ENCODE assay signal across 1 cellular context in genomic region chr20:57432874-57433491, GRCh38.
TF ChIP-seq lines count a peak whose summit lies in the region.

No MANE protein-coding gene starts in this region.

TF ChIP-seq in GM12878, 131 proteins besides CTCF, POLR2A, EP300 and RAD21 (continued from another document and continues in another):
- TF ChIP-seq, protein P1, sequence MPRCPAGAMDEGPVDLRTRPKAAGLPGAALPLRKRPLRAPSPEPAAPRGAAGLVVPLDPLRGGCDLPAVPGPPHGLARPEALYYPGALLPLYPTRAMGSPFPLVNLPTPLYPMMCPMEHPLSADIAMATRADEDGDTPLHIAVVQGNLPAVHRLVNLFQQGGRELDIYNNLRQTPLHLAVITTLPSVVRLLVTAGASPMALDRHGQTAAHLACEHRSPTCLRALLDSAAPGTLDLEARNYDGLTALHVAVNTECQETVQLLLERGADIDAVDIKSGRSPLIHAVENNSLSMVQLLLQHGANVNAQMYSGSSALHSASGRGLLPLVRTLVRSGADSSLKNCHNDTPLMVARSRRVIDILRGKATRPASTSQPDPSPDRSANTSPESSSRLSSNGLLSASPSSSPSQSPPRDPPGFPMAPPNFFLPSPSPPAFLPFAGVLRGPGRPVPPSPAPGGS (IDR thresholded peaks at IDR 0.05; ENCODE audit: borderline replicate concordance, insufficient read depth, low read depth, low read length, poor library complexity, severe bottlenecking): peak; percentile 50
- peak; percentile 77 to 81 for TF ChIP-seq IKZF2 (IDR thresholded peaks at IDR 0.05)
- TF ChIP-seq JUND (IDR thresholded peaks at IDR 0.05; ENCODE audit: low read depth, low read length): no peak
- TF ChIP-seq RBBP5 (conservative IDR thresholded peaks at IDR 0.05): no peak
- no peak for TF ChIP-seq ZNF274 (IDR thresholded peaks at IDR 0.05; ENCODE audit: insufficient read depth, insufficient read length)
- TF ChIP-seq KLF5 (IDR thresholded peaks at IDR 0.05; ENCODE audit: partially characterized antibody): no peak
- peak; percentile 38; the same call in 1 of the 2 replicates for TF ChIP-seq MLLT1 (IDR thresholded peaks at IDR 0.05)
- TF ChIP-seq SREBF2 (IDR thresholded peaks at IDR 0.05; ENCODE audit: low read length): no peak
- no peak for TF ChIP-seq RELA (IDR thresholded peaks at IDR 0.05; ENCODE audit: borderline replicate concordance, partially characterized antibody)
- peak; percentile 34; the same call in 1 of the 2 replicates for TF ChIP-seq CREM (IDR thresholded peaks at IDR 0.05; ENCODE audit: low read depth)
- peak; percentile 62 for TF ChIP-seq SMARCA5 (IDR thresholded peaks at IDR 0.05)
- no peak for TF ChIP-seq LARP7 (IDR thresholded peaks at IDR 0.05)
- TF ChIP-seq, protein P2, sequence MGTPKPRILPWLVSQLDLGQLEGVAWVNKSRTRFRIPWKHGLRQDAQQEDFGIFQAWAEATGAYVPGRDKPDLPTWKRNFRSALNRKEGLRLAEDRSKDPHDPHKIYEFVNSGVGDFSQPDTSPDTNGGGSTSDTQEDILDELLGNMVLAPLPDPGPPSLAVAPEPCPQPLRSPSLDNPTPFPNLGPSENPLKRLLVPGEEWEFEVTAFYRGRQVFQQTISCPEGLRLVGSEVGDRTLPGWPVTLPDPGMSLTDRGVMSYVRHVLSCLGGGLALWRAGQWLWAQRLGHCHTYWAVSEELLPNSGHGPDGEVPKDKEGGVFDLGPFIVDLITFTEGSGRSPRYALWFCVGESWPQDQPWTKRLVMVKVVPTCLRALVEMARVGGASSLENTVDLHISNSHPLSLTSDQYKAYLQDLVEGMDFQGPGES (IDR thresholded peaks at IDR 0.05): no peak
- TF ChIP-seq SIN3A (IDR thresholded peaks at IDR 0.05; ENCODE audit: low read depth, low read length): no peak
- TF ChIP-seq JUNB (IDR thresholded peaks at IDR 0.05): peak; percentile 22; the same call in 1 of the 2 replicates
- TF ChIP-seq STAT3 (IDR thresholded peaks at IDR 0.05; ENCODE audit: low read depth, low read length): no peak
- TF ChIP-seq ZBTB4 (CRISPR knock-in tag; IDR thresholded peaks at IDR 0.05): no peak
- peak; percentile 36 to 65; a peak in 2 of 4 replicates for TF ChIP-seq BHLHE40 (IDR thresholded peaks at IDR 0.05; ENCODE audit: borderline replicate concordance in 1 of 2, low read depth in 2 of 2, low read length in 1 of 2)
- no peak for TF ChIP-seq NBN (IDR thresholded peaks at IDR 0.05)
- peak; percentile 96 for TF ChIP-seq MEF2A (IDR thresholded peaks at IDR 0.05; ENCODE audit: insufficient read depth, low read depth, low read length)
- TF ChIP-seq, protein P3, sequence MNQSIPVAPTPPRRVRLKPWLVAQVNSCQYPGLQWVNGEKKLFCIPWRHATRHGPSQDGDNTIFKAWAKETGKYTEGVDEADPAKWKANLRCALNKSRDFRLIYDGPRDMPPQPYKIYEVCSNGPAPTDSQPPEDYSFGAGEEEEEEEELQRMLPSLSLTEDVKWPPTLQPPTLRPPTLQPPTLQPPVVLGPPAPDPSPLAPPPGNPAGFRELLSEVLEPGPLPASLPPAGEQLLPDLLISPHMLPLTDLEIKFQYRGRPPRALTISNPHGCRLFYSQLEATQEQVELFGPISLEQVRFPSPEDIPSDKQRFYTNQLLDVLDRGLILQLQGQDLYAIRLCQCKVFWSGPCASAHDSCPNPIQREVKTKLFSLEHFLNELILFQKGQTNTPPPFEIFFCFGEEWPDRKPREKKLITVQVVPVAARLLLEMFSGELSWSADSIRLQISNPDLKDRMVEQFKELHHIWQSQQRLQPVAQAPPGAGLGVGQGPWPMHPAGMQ (IDR thresholded peaks at IDR 0.05; ENCODE audit: borderline replicate concordance): no peak
- no peak; the same call in 1 of the 2 replicates for TF ChIP-seq FOXM1 (IDR thresholded peaks at IDR 0.05; ENCODE audit: low read depth, low read length)
- TF ChIP-seq, protein P4, sequence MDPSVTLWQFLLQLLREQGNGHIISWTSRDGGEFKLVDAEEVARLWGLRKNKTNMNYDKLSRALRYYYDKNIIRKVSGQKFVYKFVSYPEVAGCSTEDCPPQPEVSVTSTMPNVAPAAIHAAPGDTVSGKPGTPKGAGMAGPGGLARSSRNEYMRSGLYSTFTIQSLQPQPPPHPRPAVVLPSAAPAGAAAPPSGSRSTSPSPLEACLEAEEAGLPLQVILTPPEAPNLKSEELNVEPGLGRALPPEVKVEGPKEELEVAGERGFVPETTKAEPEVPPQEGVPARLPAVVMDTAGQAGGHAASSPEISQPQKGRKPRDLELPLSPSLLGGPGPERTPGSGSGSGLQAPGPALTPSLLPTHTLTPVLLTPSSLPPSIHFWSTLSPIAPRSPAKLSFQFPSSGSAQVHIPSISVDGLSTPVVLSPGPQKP (IDR thresholded peaks at IDR 0.05; ENCODE audit: low read depth, low read length): peak; percentile 70
- TF ChIP-seq BMI1 (IDR thresholded peaks at IDR 0.05; ENCODE audit: borderline replicate concordance): no peak
- no peak for TF ChIP-seq POU2F2 (IDR thresholded peaks at IDR 0.05; ENCODE audit: borderline replicate concordance, low read depth, low read length)
- peak in 1 of 2 experiments; percentile 98; a peak in 2 of 4 replicates for TF ChIP-seq ETV6 (conservative IDR thresholded peaks at IDR 0.05 in 1 of 2, IDR thresholded peaks at IDR 0.05 in 1 of 2; ENCODE audit: borderline replicate concordance in 1 of 2, low read depth in 1 of 2)
- no peak for TF ChIP-seq IRF4 (IDR thresholded peaks at IDR 0.05; ENCODE audit: low read depth, low read length)
- TF ChIP-seq DPF2 (IDR thresholded peaks at IDR 0.05): peak; percentile 39; the same call in 1 of the 2 replicates
- TF ChIP-seq RELB (IDR thresholded peaks at IDR 0.05; ENCODE audit: low read depth): peak; percentile 52; the same call in 1 of the 2 replicates
- TF ChIP-seq TBL1XR1 (IDR thresholded peaks at IDR 0.05; ENCODE audit: low read depth, low read length): peak; percentile 56; the same call in 1 of the 2 replicates
- TF ChIP-seq, protein P5, sequence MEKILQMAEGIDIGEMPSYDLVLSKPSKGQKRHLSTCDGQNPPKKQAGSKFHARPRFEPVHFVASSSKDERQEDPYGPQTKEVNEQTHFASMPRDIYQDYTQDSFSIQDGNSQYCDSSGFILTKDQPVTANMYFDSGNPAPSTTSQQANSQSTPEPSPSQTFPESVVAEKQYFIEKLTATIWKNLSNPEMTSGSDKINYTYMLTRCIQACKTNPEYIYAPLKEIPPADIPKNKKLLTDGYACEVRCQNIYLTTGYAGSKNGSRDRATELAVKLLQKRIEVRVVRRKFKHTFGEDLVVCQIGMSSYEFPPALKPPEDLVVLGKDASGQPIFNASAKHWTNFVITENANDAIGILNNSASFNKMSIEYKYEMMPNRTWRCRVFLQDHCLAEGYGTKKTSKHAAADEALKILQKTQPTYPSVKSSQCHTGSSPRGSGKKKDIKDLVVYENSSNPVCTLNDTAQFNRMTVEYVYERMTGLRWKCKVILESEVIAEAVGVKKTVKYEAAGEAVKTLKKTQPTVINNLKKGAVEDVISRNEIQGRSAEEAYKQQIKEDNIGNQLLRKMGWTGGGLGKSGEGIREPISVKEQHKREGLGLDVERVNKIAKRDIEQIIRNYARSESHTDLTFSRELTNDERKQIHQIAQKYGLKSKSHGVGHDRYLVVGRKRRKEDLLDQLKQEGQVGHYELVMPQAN (conservative IDR thresholded peaks at IDR 0.05): no peak
- TF ChIP-seq, protein P6, sequence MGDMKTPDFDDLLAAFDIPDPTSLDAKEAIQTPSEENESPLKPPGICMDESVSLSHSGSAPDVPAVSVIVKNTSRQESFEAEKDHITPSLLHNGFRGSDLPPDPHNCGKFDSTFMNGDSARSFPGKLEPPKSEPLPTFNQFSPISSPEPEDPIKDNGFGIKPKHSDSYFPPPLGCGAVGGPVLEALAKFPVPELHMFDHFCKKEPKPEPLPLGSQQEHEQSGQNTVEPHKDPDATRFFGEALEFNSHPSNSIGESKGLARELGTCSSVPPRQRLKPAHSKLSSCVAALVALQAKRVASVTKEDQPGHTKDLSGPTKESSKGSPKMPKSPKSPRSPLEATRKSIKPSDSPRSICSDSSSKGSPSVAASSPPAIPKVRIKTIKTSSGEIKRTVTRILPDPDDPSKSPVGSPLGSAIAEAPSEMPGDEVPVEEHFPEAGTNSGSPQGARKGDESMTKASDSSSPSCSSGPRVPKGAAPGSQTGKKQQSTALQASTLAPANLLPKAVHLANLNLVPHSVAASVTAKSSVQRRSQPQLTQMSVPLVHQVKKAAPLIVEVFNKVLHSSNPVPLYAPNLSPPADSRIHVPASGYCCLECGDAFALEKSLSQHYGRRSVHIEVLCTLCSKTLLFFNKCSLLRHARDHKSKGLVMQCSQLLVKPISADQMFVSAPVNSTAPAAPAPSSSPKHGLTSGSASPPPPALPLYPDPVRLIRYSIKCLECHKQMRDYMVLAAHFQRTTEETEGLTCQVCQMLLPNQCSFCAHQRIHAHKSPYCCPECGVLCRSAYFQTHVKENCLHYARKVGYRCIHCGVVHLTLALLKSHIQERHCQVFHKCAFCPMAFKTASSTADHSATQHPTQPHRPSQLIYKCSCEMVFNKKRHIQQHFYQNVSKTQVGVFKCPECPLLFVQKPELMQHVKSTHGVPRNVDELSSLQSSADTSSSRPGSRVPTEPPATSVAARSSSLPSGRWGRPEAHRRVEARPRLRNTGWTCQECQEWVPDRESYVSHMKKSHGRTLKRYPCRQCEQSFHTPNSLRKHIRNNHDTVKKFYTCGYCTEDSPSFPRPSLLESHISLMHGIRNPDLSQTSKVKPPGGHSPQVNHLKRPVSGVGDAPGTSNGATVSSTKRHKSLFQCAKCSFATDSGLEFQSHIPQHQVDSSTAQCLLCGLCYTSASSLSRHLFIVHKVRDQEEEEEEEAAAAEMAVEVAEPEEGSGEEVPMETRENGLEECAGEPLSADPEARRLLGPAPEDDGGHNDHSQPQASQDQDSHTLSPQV (IDR thresholded peaks at IDR 0.05): no peak
- TF ChIP-seq SPI1 (IDR thresholded peaks at IDR 0.05; ENCODE audit: borderline replicate concordance, insufficient read depth, low read depth, low read length): peak; percentile 92
- no peak for TF ChIP-seq BCL11A (IDR thresholded peaks at IDR 0.05; ENCODE audit: low read depth, low read length)
- TF ChIP-seq MAX (IDR thresholded peaks at IDR 0.05; ENCODE audit: low read depth, low read length): peak; percentile 74; the same call in 1 of the 2 replicates
- TF ChIP-seq RCOR1 (conservative IDR thresholded peaks at IDR 0.05; ENCODE audit: low read depth, low read length): no peak
- peak; percentile 42 for TF ChIP-seq SKIL (IDR thresholded peaks at IDR 0.05; ENCODE audit: low read depth, poor library complexity, severe bottlenecking)
- TF ChIP-seq EGR1 (IDR thresholded peaks at IDR 0.05; ENCODE audit: borderline replicate concordance in 1 of 2, low read depth in 2 of 2, low read length in 2 of 2): peak in 1 of 2 experiments; percentile 76; a peak in 2 of 3 replicates
- no peak for TF ChIP-seq SREBF1 (IDR thresholded peaks at IDR 0.05; ENCODE audit: low read length)
